ENCODE assay signal across 8 cellular contexts in genomic region chr6:35920793-35921732, GRCh38.
A peak's percentile ranks its signal among the peaks of the same experiment; 100 is the strongest.
DNase-seq lines count a peak whose midpoint lies in the region; ATAC-seq, FAIRE-seq and TF ChIP-seq lines count a peak whose summit lies in the region.

Gene SRPK1 (minus strand): TSS chr6:35921098. CDS start chr6:35921056, 42 bp downstream.

- DNase-seq in GM18507 (ENCODE audit: extremely low spot score, insufficient read length, low read depth) (peak; percentile 95), NCI-H1930 (lab: John Stamatoyannopoulos, UW) (peak; percentile 85), T1000 (lab: John Stamatoyannopoulos, UW) (peak; percentile 74), astrocyte of the hippocampus (ENCODE audit: low read depth, low spot score) (peak; percentile 96), hippocampal formation (lab: John Stamatoyannopoulos, UW) (peak; percentile 71 to 88), retinal pigment epithelial cell (ENCODE audit: low read depth) (peak; percentile 51), amniotic stem cell (lab: John Stamatoyannopoulos, UW) (no peak)

- no peak for TF ChIP-seq CTCF in retinal pigment epithelial cell (conservative IDR thresholded peaks at IDR 0.05; ENCODE audit: low read depth, low read length)

- peak; percentile 87 for FAIRE-seq in GM18507 (lab: Jason Lieb, UNC)

- H3K4me3 ChIP-seq in retinal pigment epithelial cell (ENCODE audit: low read length), result peak within 1 kb of the TSS; percentile 82

- ATAC-seq in HG02943 (IDR thresholded peaks at IDR 0.05; ENCODE audit: low read depth, unreplicated experiment), result peak; percentile 64
